ENCODE assay signal across 8 cellular contexts in the genomic region with DNA sequence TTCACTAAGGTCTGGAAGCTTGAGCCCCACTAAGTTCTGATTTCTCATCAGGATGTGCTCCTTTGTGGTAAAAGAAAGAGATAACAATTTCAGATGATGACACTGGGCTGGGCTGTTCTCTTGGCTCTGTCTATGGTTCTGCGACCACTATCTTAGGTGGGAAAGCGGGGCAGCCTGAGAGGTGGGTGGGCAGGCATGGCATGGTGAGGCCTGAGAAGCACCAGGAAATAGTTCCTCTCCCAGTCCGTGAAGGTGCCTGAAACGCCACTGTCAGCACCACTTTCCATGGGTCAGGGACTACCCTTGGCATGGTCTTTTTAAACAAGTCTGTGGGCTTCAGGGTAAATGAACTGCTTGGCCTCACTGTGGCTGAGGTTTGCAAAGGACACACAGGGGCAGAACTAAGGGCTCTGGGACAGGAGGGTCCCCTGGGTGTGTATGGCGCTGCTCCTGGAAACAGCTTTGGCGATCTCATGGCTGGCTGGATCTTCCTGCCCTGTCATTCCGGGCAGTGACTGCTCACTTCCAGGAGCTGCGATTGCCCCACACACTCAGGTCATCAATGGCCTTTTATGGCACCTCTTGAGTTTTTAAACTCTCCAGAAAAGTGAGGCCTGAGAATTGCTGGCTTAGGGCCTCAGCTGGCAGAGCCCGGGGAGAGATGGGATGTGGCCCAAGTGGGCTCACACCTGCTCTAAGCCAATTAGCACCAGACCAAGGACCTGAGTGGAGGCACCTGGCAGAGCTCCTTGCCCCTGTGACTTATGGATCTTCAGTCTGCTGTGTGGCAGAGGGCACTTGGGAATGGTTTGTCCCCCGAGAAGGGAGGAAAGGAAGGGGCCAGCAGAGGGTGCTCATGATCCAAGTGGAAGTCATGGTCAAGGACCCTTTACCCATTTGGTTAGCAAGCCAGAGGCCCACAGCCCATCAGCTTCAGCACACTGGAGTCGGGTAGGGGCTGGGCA. TPM values are rescaled to one million over a fixed set of nuclear protein-coding genes. Genes with fewer than 3 reads are reported as not detected.
A peak's percentile ranks its signal among the peaks of the same experiment; 100 is the strongest.
DNase-seq lines count a peak whose midpoint lies in the region; ATAC-seq, FAIRE-seq and TF ChIP-seq lines count a peak whose summit lies in the region.

No MANE protein-coding gene starts in this region.

- in situ Hi-C loops in transverse colon (cut with MboI; ENCODE audit: low pct_ligation_motif_present in 1 of 4, low pct_unique_long_range_greater_than_20kb in 1 of 4, low sequenced_read_pairs in 3 of 4): no loop called here

- H3K9me3 Mint-ChIP-seq in activated naive CD8-positive, alpha-beta T cell treated with anti-CD3 and anti-CD28 coated beads for 36 hours: no peaks in the 10 kb centered on the region

- TF ChIP-seq EP300 in transverse colon (IDR thresholded peaks at IDR 0.05; ENCODE audit: low read depth): no peak

- no peak overlapping the region for H3K4me3 Mint-ChIP-seq in activated naive CD8-positive, alpha-beta T cell treated with anti-CD3 and anti-CD28 coated beads for 36 hours

- H3K27ac ChIP-seq in MM.1S (ENCODE audit: low read length) (no peak overlapping the region), kidney (ENCODE audit: low read depth in 2 of 2, low read length in 2 of 2) (peak overlapping the region; percentile 32 to 40), transverse colon (peak overlapping the region; percentile 50 to 81 (median 62))

- no peaks in the 10 kb centered on the region for H4K20me1 ChIP-seq in MM.1S (ENCODE audit: insufficient read depth, low read length)

- intact Hi-C loops in kidney (cut with DNase I) (no loop called here), transverse colon (cut with DNase I; ENCODE audit: low total_unique reads) (no loop called here)

- H3K27ac Mint-ChIP-seq in activated naive CD8-positive, alpha-beta T cell treated with anti-CD3 and anti-CD28 coated beads for 36 hours: peak overlapping the region; percentile 80

- no peak overlapping the region for H3K9ac ChIP-seq in MM.1S (ENCODE audit: low read length)
- H3K9ac ChIP-seq in kidney (ENCODE audit: low read length in 2 of 2): no peak overlapping the region

- H3K9me2 ChIP-seq in MM.1S (replicated peaks; ENCODE audit: insufficient read depth, low read length): no peaks in the 10 kb centered on the region

- WGBS in transverse colon (ENCODE audit: low coverage in 1 of 2), 2 donors: 82% methylated on average over 11 of the region's 11 CpGs; no CpG with 5 or more reads in 1 of the 2 donors

- no peaks in the 10 kb centered on the region for H3K36me3 Mint-ChIP-seq in activated naive CD8-positive, alpha-beta T cell treated with anti-CD3 and anti-CD28 coated beads for 36 hours

- H3K4me3 ChIP-seq in MM.1S (ENCODE audit: low read length) (no peak overlapping the region), kidney (ENCODE audit: low read length in 2 of 2) (no peak overlapping the region), transverse colon (no peak overlapping the region)

- TF ChIP-seq POLR2A in transverse colon (IDR thresholded peaks at IDR 0.05): no peak

- H3K79me2 ChIP-seq in MM.1S (ENCODE audit: low read length): no peaks in the 10 kb centered on the region

- no peak for FAIRE-seq in kidney (lab: Jason Lieb, UNC)

- TF ChIP-seq CTCF in MM.1S (IDR thresholded peaks at IDR 0.05; ENCODE audit: low read length) (peak; percentile 61), kidney (IDR thresholded peaks at IDR 0.05; ENCODE audit: borderline replicate concordance, extremely low read depth, insufficient read depth) (peak; percentile 24), transverse colon (IDR thresholded peaks at IDR 0.05) (peak in 4 of 5 experiments; percentile 17 to 32 (median 22))

- H2AFZ ChIP-seq in MM.1S (ENCODE audit: low read length): no peak overlapping the region; the same call in 1 of the 2 replicates

- DNase-seq in NCI-H2107 treated with DMSO at 0.1 percent for 48 hours (lab: John Stamatoyannopoulos, UW; ENCODE audit: unreplicated experiment) (peak; percentile 12), NCI-H2107 (lab: John Stamatoyannopoulos, UW) (no peak), MM.1S (peak; percentile 44), kidney (no peak), transverse colon (peak; percentile 40), GM19238 (ENCODE audit: insufficient read length, low spot score) (no peak)
- no peak for DNase-seq in activated naive CD8-positive, alpha-beta T cell treated with anti-CD3 and anti-CD28 coated beads for 36 hours

- no peaks in the 10 kb centered on the region for H3K27me3 Mint-ChIP-seq in activated naive CD8-positive, alpha-beta T cell treated with anti-CD3 and anti-CD28 coated beads for 36 hours

- peaks cover 15% of the 10 kb centered on the region for H3K4me1 Mint-ChIP-seq in activated naive CD8-positive, alpha-beta T cell treated with anti-CD3 and anti-CD28 coated beads for 36 hours

- H3K4me1 ChIP-seq in MM.1S (ENCODE audit: low read length) (0 out of 2 replicates have a peak, but pooled peaks cover 10% of the 10 kb centered on the region), kidney (ENCODE audit: control insufficient read depth in 1 of 2, insufficient read depth in 1 of 2, low read depth in 1 of 2, low read length in 2 of 2) (peaks cover 0 to 2% of the 10 kb centered on the region in 2 donors), transverse colon (peaks cover 5 to 35% (median 10%) of the 10 kb centered on the region in 4 donors)

- H3K4me2 ChIP-seq in MM.1S (ENCODE audit: low read depth, low read length): no peak overlapping the region

- H3K36me3 ChIP-seq in MM.1S (replicated peaks; ENCODE audit: insufficient read depth, low read length) (no peaks in the 10 kb centered on the region), kidney (ENCODE audit: control insufficient read depth in 1 of 2, insufficient read depth in 2 of 2, low read length in 2 of 2) (no peaks in the 10 kb centered on the region), transverse colon (no peaks in the 10 kb centered on the region)

- ATAC-seq in GM21360 (IDR thresholded peaks at IDR 0.05; ENCODE audit: unreplicated experiment): no peak

- H3K27me3 ChIP-seq in MM.1S (replicated peaks; ENCODE audit: insufficient read depth, low read length): no peaks in the 10 kb centered on the region
- H3K27me3 ChIP-seq in transverse colon: no peaks in the 10 kb centered on the region

- H3F3A ChIP-seq in MM.1S (ENCODE audit: insufficient read depth, low read length): no peaks in the 10 kb centered on the region

- no peaks in the 10 kb centered on the region for H3K9me3 ChIP-seq in MM.1S (replicated peaks; ENCODE audit: insufficient read depth, low read length)
- H3K9me3 ChIP-seq in kidney (ENCODE audit: control insufficient read depth in 1 of 2, low read length in 2 of 2): no peaks in the 10 kb centered on the region
- no peaks in the 10 kb centered on the region for H3K9me3 ChIP-seq in transverse colon

RNA-seq across cellular contexts. Expression of gene LYVE1, which starts 55.6 kb away (rescaled TPM):
- not detected for total RNA-seq in activated naive CD8-positive, alpha-beta T cell treated with anti-CD3 and anti-CD28 coated beads for 36 hours
- total RNA-seq in kidney: 101 TPM
- 10.0 TPM for polyA plus RNA-seq in kidney (ENCODE audit: insufficient read depth, low read depth, low replicate concordance)
- 10 to 100 TPM in 3 of 4 donors, 1 to 10 TPM in 1; 8.2 to 41.6 (median 31.7) TPM for total RNA-seq in transverse colon

Comparison
In these comparisons a context has a peak if more than half of its experiments do, and no peak if none do; other contexts are left out.
1. DNase-seq: peak in NCI-H2107 treated with DMSO at 0.1 percent for 48 hours (single experiment), MM.1S (single experiment) and transverse colon (single experiment); none in NCI-H2107 (single experiment), activated naive CD8-positive, alpha-beta T cell treated with anti-CD3 and anti-CD28 coated beads for 36 hours (single experiment), kidney (single experiment) and GM19238 (single experiment).
2. RNA of gene LYVE1, which starts 55.6 kb away (total RNA-seq): 101 TPM in kidney (single experiment) and 8.2 to 41.6 TPM in transverse colon; not detected in activated naive CD8-positive, alpha-beta T cell treated with anti-CD3 and anti-CD28 coated beads for 36 hours; every median in the first group is over 4 times any median in the second.
3. Peak in every context shown above with its lines, with median percentiles within 50 percentile points of each other: CTCF ChIP-seq.